2 cellular contexts compared by ENCODE assay signal in the genomic region with DNA sequence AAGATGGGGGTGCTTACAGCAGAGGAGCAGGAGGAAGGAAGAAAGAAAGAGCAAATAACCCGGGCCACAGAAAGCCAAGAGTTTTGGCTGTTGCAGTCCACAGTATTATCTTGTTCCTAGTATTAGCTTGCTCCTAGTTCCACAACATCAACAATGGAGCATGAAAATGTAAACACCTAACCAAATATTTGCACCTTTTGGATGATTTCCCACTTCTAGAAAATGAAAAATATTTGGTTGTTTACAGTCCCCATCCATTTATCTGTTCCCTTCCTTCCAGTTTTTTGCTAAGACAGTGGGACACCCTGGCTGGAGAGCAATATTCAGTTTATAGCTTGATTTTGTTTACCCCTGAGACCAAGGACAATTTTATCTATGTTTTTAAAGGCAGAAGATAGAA.
A peak's percentile ranks its signal among the peaks of the same experiment; 100 is the strongest.
TF ChIP-seq lines count a peak whose summit lies in the region.

No MANE protein-coding gene starts in this region.

TF ChIP-seq in IMR-90, 13 proteins besides CTCF, POLR2A, EP300 and RAD21 (continued from another document):
- no peak for TF ChIP-seq ELK1 (IDR thresholded peaks at IDR 0.05; ENCODE audit: borderline replicate concordance, low read depth, low read length)
- TF ChIP-seq, protein P1, sequence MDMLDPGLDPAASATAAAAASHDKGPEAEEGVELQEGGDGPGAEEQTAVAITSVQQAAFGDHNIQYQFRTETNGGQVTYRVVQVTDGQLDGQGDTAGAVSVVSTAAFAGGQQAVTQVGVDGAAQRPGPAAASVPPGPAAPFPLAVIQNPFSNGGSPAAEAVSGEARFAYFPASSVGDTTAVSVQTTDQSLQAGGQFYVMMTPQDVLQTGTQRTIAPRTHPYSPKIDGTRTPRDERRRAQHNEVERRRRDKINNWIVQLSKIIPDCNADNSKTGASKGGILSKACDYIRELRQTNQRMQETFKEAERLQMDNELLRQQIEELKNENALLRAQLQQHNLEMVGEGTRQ (IDR thresholded peaks at IDR 0.05; ENCODE audit: low read depth, low read length), result no peak
- no peak for TF ChIP-seq NFE2L2 (IDR thresholded peaks at IDR 0.05; ENCODE audit: low read depth, low read length)
- TF ChIP-seq MXI1 (IDR thresholded peaks at IDR 0.05; ENCODE audit: borderline replicate concordance, low read depth, low read length), result no peak
- no peak for TF ChIP-seq MAFK (IDR thresholded peaks at IDR 0.05; ENCODE audit: low read depth, low read length)
- no peak for TF ChIP-seq RFX5 (IDR thresholded peaks at IDR 0.05; ENCODE audit: low read depth, low read length)
- no peak for TF ChIP-seq MAZ (IDR thresholded peaks at IDR 0.05; ENCODE audit: borderline replicate concordance, low read depth, low read length)
- no peak for TF ChIP-seq FOS (IDR thresholded peaks at IDR 0.05; ENCODE audit: low read depth, low read length)
- TF ChIP-seq RCOR1 (IDR thresholded peaks at IDR 0.05; ENCODE audit: insufficient replicate concordance, low read length), result no peak

TF ChIP-seq in WTC11, 78 proteins besides CTCF, POLR2A, EP300 and RAD21:
- TF ChIP-seq FOXP4 (CRISPR knock-in tag; IDR thresholded peaks at IDR 0.05), result no peak
- TF ChIP-seq PRDM15 (CRISPR knock-in tag; IDR thresholded peaks at IDR 0.05), result peak; percentile 41; the same call in 1 of the 2 replicates
TF ChIP-seq in WTC11: peak in this region for 1.
